7 cellular contexts compared by ENCODE assay signal in genomic region chr10:132575320-132576201, GRCh38. TPM values are rescaled to one million over a fixed set of nuclear protein-coding genes. Genes with fewer than 3 reads are reported as not detected.
DNase-seq lines count a peak whose midpoint lies in the region; ATAC-seq, FAIRE-seq and TF ChIP-seq lines count a peak whose summit lies in the region.

No MANE protein-coding gene starts in this region.

- peak; percentile 86 for FAIRE-seq in GM12892 (lab: Jason Lieb, UNC)

- H3K4me1 ChIP-seq in Loucy (ENCODE audit: insufficient read depth, low read length, poor library complexity, severe bottlenecking) (peaks cover 66% of the 10 kb centered on the region), lower lobe of right lung (peaks cover 67% of the 10 kb centered on the region), upper lobe of right lung (peaks cover 55% of the 10 kb centered on the region), OCI-LY7 (ENCODE audit: insufficient read depth, low read length, poor library complexity, severe bottlenecking) (peaks cover 25% of the 10 kb centered on the region)

- peaks cover 19% of the 10 kb centered on the region for H3F3A ChIP-seq in Loucy (ENCODE audit: low read depth)

- H3K4me2 ChIP-seq in Loucy (ENCODE audit: low read depth, low read length, poor library complexity, severe bottlenecking) (peak overlapping the region; percentile 95), OCI-LY7 (ENCODE audit: low read length) (no peak overlapping the region)

- H3K27ac ChIP-seq in lower lobe of right lung = no peak overlapping the region
- H3K27ac ChIP-seq in upper lobe of right lung = no peak overlapping the region
- H3K27ac ChIP-seq in OCI-LY7 (ENCODE audit: low read depth, low read length, poor library complexity, severe bottlenecking) = no peak overlapping the region

- POLR2A ChIA-PET in OCI-LY7 (lab: Charles Lee) = no interaction called here

- H3K79me2 ChIP-seq in Loucy (ENCODE audit: insufficient read depth, low read length) = peaks cover 86% of the 10 kb centered on the region
- no peaks in the 10 kb centered on the region for H3K79me2 ChIP-seq in OCI-LY7 (ENCODE audit: insufficient read depth, low read depth, low read length)

- TF ChIP-seq POLR2A in GM12892 (IDR thresholded peaks at IDR 0.05; ENCODE audit: low read depth, low read length) = no peak

- H3K9me3 ChIP-seq in Loucy (ENCODE audit: insufficient read depth, low read depth, low read length) (no peaks in the 10 kb centered on the region), lower lobe of right lung (no peaks in the 10 kb centered on the region), upper lobe of right lung (no peaks in the 10 kb centered on the region), OCI-LY7 (ENCODE audit: low read length) (no peaks in the 10 kb centered on the region)

- TF ChIP-seq CTCF in Loucy (conservative IDR thresholded peaks at IDR 0.05; ENCODE audit: low read length) = no peak
- TF ChIP-seq CTCF in astrocyte of the spinal cord (IDR thresholded peaks at IDR 0.05; ENCODE audit: low read depth, low read length) = no peak
- TF ChIP-seq CTCF in lower lobe of right lung (IDR thresholded peaks at IDR 0.05) = no peak
- no peak for TF ChIP-seq CTCF in upper lobe of right lung (IDR thresholded peaks at IDR 0.05)
- no peak for TF ChIP-seq CTCF in OCI-LY7 (conservative IDR thresholded peaks at IDR 0.05; ENCODE audit: low read length)

- peak overlapping the region; percentile 61 for H3K9ac ChIP-seq in Loucy (ENCODE audit: low read depth, low read length, poor library complexity, severe bottlenecking)

- H3K36me3 ChIP-seq in Loucy (ENCODE audit: insufficient read depth, low read length) = 0 out of 2 replicates have a peak, but pooled peaks cover under 1% of the 10 kb centered on the region
- H3K36me3 ChIP-seq in lower lobe of right lung = no peaks in the 10 kb centered on the region
- H3K36me3 ChIP-seq in upper lobe of right lung = no peaks in the 10 kb centered on the region
- no peaks in the 10 kb centered on the region for H3K36me3 ChIP-seq in OCI-LY7 (ENCODE audit: insufficient read depth, low read length)

- H3K9me2 ChIP-seq in Loucy (replicated peaks; ENCODE audit: low read depth, low read length) (no peaks in the 10 kb centered on the region), OCI-LY7 (ENCODE audit: insufficient read depth, low read length) (no peaks in the 10 kb centered on the region)

- CTCF ChIA-PET in OCI-LY7 (lab: Charles Lee; ENCODE audit: unreplicated experiment) = interaction anchor here (0.9 kb wide), 1 partner anchor 25 kb away, joined by 3 read pairs; no protein-coding TSS in a partner anchor

- peaks cover 30% of the 10 kb centered on the region for H4K20me1 ChIP-seq in Loucy (ENCODE audit: insufficient read depth, low read length, poor library complexity, severe bottlenecking)
- no peaks in the 10 kb centered on the region; the same call in 1 of the 2 replicates for H4K20me1 ChIP-seq in OCI-LY7 (ENCODE audit: insufficient read depth, low read length)

- in situ Hi-C loops in astrocyte of the spinal cord (cut with HindIII; ENCODE audit: low sequenced_read_pairs) = no loop called here

- BruUV-seq in OCI-LY7 (replicated peaks; lab: Mats Ljungman, UMichigan) = no TSS peak

- ATAC-seq in GM21576 (IDR thresholded peaks at IDR 0.05; ENCODE audit: unreplicated experiment) (peak; percentile 23), lower lobe of right lung (peak; percentile 44 to 57), upper lobe of right lung (peak; percentile 53)

- H3K4me3 ChIP-seq in Loucy (ENCODE audit: low read length, poor library complexity, severe bottlenecking) = peak overlapping the region; percentile 68
- H3K4me3 ChIP-seq in astrocyte of the spinal cord (ENCODE audit: low read depth, low read length) = no peak overlapping the region
- H3K4me3 ChIP-seq in lower lobe of right lung = no peak overlapping the region
- H3K4me3 ChIP-seq in upper lobe of right lung = no peak overlapping the region
- no peak overlapping the region for H3K4me3 ChIP-seq in OCI-LY7 (ENCODE audit: low read depth, low read length, poor library complexity, severe bottlenecking)

- intact Hi-C loops in lower lobe of right lung (cut with DNase I) = no loop called here
- intact Hi-C loops in upper lobe of right lung (cut with DNase I) = no loop called here
- intact Hi-C loops in OCI-LY7 (cut with micrococcal nuclease; ENCODE audit: unreplicated experiment) = no loop called here

- DNase-seq in GM12892 (ENCODE audit: insufficient read length) = no peak
- peak; percentile 97 for DNase-seq in astrocyte of the spinal cord (ENCODE audit: low read depth, low spot score)
- DNase-seq in lower lobe of right lung = no peak
- DNase-seq in upper lobe of right lung = no peak
- no peak for DNase-seq in OCI-LY7 (ENCODE audit: low spot score)

- H3K27me3 ChIP-seq in Loucy (ENCODE audit: insufficient read depth, low read length, poor library complexity, severe bottlenecking) (no peaks in the 10 kb centered on the region), lower lobe of right lung (ENCODE audit: low read depth) (no peaks in the 10 kb centered on the region), upper lobe of right lung (no peaks in the 10 kb centered on the region)

- H2AFZ ChIP-seq in Loucy (ENCODE audit: low read length) = no peak overlapping the region
- no peak overlapping the region for H2AFZ ChIP-seq in OCI-LY7 (ENCODE audit: low read length)

RNA-seq across cellular contexts. Expression of gene INPP5A, which starts 38.0 kb away (rescaled TPM):
- 3.6 TPM for polyA plus RNA-seq in GM12892 (2012; ENCODE audit: missing spikeins)
- total RNA-seq in lower lobe of right lung (34.1 TPM), upper lobe of right lung (38.3 TPM), OCI-LY7 (2022) (15.7 and 18.4 TPM in 2 replicates)
- total RNA-seq in OCI-LY7 (2014; rRNA removed; shearing (Covaris generic)) = 11.0 and 14.5 TPM in 2 replicates
